16 cellular contexts compared by ENCODE assay signal in genomic region chr1:225940385-225941151, GRCh38. TPM values are rescaled to one million over a fixed set of nuclear protein-coding genes. Genes with fewer than 3 reads are reported as not detected.
DNase-seq lines count a peak whose midpoint lies in the region; ATAC-seq, FAIRE-seq and TF ChIP-seq lines count a peak whose summit lies in the region.
"Had no signal": no experiment of that assay in that cellular context is flagged by ENCODE, and none has a peak within 500 bp of the region (broad histone marks: within the 10 kb centered on the region; RNA-seq: fewer than 3 reads in every experiment).

No MANE protein-coding gene starts in this region.

- intact Hi-C loops in HepG2 (cut with micrococcal nuclease; ENCODE audit: unreplicated experiment) = no loop called here
- intact Hi-C loops in tibial artery (cut with DNase I; ENCODE audit: low total_unique reads) = no loop called here

- no peak for TF ChIP-seq POLR2A in HepG2 (IDR thresholded peaks at IDR 0.05; ENCODE audit: insufficient read depth in 1 of 2, low read depth in 2 of 2, low read length in 2 of 2)

- peaks cover 3 to 17% of the 10 kb centered on the region in 2 experiments; a peak in 3 of 5 replicates for H3K27me3 ChIP-seq in HepG2 (ENCODE audit: control insufficient read depth in 1 of 2, insufficient read depth in 2 of 2, low read length in 2 of 2)
- no peaks in the 10 kb centered on the region for H3K27me3 ChIP-seq in tibial artery
- H3K27me3 ChIP-seq: brain microvascular endothelial cell, MG63, SJSA1 had no signal

- H3K79me2 ChIP-seq in HepG2 (ENCODE audit: insufficient read depth, low read length) = no peaks in the 10 kb centered on the region

- H2AFZ ChIP-seq in HepG2 (ENCODE audit: low read length) = no peak overlapping the region

- TF ChIP-seq CTCF in HepG2 (CRISPR knock-in tag; IDR thresholded peaks at IDR 0.05) (no peak), tibial artery (IDR thresholded peaks at IDR 0.05) (no peak)

- H3K4me3 ChIP-seq in HepG2 (replicated peaks in 1 of 3; ENCODE audit: insufficient read depth in 1 of 3, low read depth in 2 of 3, low read length in 3 of 3) (peak overlapping the region in 1 of 3 experiments; percentile 61; a peak in 2 of 6 replicates), tibial artery (peak overlapping the region in 1 of 2 donors; percentile 19)
- H3K4me3 ChIP-seq: MG63, psoas muscle, SJSA1 had no signal

- TF ChIP-seq EP300 in HepG2 (IDR thresholded peaks at IDR 0.05; ENCODE audit: low read depth in 2 of 2, low read length in 2 of 2) (no peak), HepG2 (CRISPR knock-in tag; IDR thresholded peaks at IDR 0.05; ENCODE audit: borderline replicate concordance) (no peak)

- POLR2A ChIA-PET in HepG2 (lab: Yijun Ruan, JAX) = interaction anchor here (0.5 to 1.8 kb wide), 2 partner anchors 17 to 27 kb away, joined by 3 to 8 read pairs; partner anchors contain the start of gene PYCR2

- in situ Hi-C loops in HepG2 (cut with HindIII; ENCODE audit: extremely low pct_ligation_motif_present, low pct_unique_long_range_greater_than_20kb) = no loop called here

- no peak for TF ChIP-seq RAD21 in HepG2 (CRISPR knock-in tag; IDR thresholded peaks at IDR 0.05)

- CTCF ChIA-PET in HepG2 (lab: Yijun Ruan, JAX; ENCODE audit: low intra/inter-chr PET ratio, low total read pairs) = no interaction called here

- H3K27ac ChIP-seq in HepG2 (ENCODE audit: extremely low read length, insufficient read depth, low read length) = no peak overlapping the region
- peak overlapping the region; percentile 80 to 81 for H3K27ac ChIP-seq in tibial artery
- H3K27ac ChIP-seq: brain microvascular endothelial cell, foreskin keratinocyte, psoas muscle, SJSA1 had no signal

- H3K9me3 ChIP-seq in HepG2 (ENCODE audit: low read length) (no peaks in the 10 kb centered on the region), tibial artery (no peaks in the 10 kb centered on the region)
- H3K9me3 ChIP-seq: MG63, psoas muscle, SJSA1 had no signal

- H3K36me3 ChIP-seq in HepG2 (replicated peaks in 1 of 2; ENCODE audit: control insufficient read depth in 1 of 2, insufficient read depth in 2 of 2, low read length in 2 of 2) (no peaks in the 10 kb centered on the region), tibial artery (no peaks in the 10 kb centered on the region)
- H3K36me3 ChIP-seq: brain microvascular endothelial cell, MG63, SJSA1 had no signal

- H3K9ac ChIP-seq in HepG2 (ENCODE audit: insufficient read depth, low read depth, low read length) = peak overlapping the region; percentile 15; the same call in 1 of the 2 replicates

- peak; percentile 48 for DNase-seq in RPMI8226
- no peak for DNase-seq in HepG2 (ENCODE audit: low spot score)
- DNase-seq in tibial artery = no peak
- no peak for DNase-seq in COLO668 (lab: John Stamatoyannopoulos, UW; ENCODE audit: unreplicated experiment)
- no peak for DNase-seq in OCI-M1 (lab: John Stamatoyannopoulos, UW)
- DNase-seq: brain microvascular endothelial cell; DMS53; effector memory CD8-positive, alpha-beta T cell; foreskin keratinocyte; MG63; NCI-H2107; psoas muscle; stimulated activated CD4-positive, alpha-beta T cell treated with anti-CD3 and anti-CD28 coated beads, Interleukin-2, amount 100 ng/mL, for 24 hours had no signal

- no TSS peak for BruUV-seq in HepG2 (replicated peaks; lab: Mats Ljungman, UMichigan)

- H4K20me1 ChIP-seq in HepG2 (ENCODE audit: insufficient read depth, low read length) = no peaks in the 10 kb centered on the region

- WGBS in HepG2 (ENCODE audit: low lambda C conversion rate) = 6% methylated on average over 10 of the region's 25 CpGs

- FAIRE-seq in HepG2 (lab: Jason Lieb, UNC) = no peak

- ATAC-seq in HepG2 (peak; percentile 72), GM21390 (IDR thresholded peaks at IDR 0.05; ENCODE audit: unreplicated experiment) (no peak)
- ATAC-seq: effector memory CD8-positive, alpha-beta T cell had no signal

- H3K4me2 ChIP-seq in HepG2 (ENCODE audit: low read depth, low read length) = peak overlapping the region; percentile 70

- peaks cover 53% of the 10 kb centered on the region for H3K4me1 ChIP-seq in HepG2 (ENCODE audit: insufficient read depth, low read length)
- peaks cover 0 to 27% (median 19%) of the 10 kb centered on the region in 4 donors for H3K4me1 ChIP-seq in tibial artery
- H3K4me1 ChIP-seq: foreskin keratinocyte, SJSA1 had no signal

RNA-seq across cellular contexts. Expression of gene LEFTY2, which starts 0.5 kb away (rescaled TPM):
- 0.13 and 0.15 TPM in 2 replicates for total RNA-seq in HepG2 (2016; rRNA removed; fragmentation: Illumina TruSeq; extraction: Trizol)
- not detected in 2 replicates for total RNA-seq in HepG2 (2016; cell fraction: cytosol; rRNA removed; fragmentation: Illumina TruSeq; extraction: Trizol; ENCODE audit: low read depth)
- total RNA-seq in HepG2 (2016; cell fraction: insoluble cytoplasmic fraction; rRNA removed; fragmentation: Illumina TruSeq; extraction: Trizol) = 0.11 TPM in 1 of 2 replicates, not detected in the other
- total RNA-seq in HepG2 (2016; cell fraction: membrane; rRNA removed; fragmentation: Illumina TruSeq; extraction: Trizol) = not detected in 2 replicates
- 0.28 TPM in 1 of 2 replicates, not detected in the other for total RNA-seq in HepG2 (2016; cell fraction: nucleus; rRNA removed; fragmentation: Illumina TruSeq; extraction: Trizol)
- 0.33 and 0.42 TPM in 2 replicates for polyA plus RNA-seq in HepG2 (2011; rRNA removed)
- 0.42 and 0.65 TPM in 2 replicates for polyA plus RNA-seq in HepG2 (2011; cell fraction: cytosol; rRNA removed)
- polyA plus RNA-seq in HepG2 (2011; cell fraction: nucleus; rRNA removed) = 0.16 and 0.28 TPM in 2 replicates
- polyA plus RNA-seq in HepG2 (2012) = 0.29 and 0.47 TPM in 2 replicates
- polyA plus RNA-seq in HepG2 (2016; cell fraction: cytosol; fragmentation: Illumina TruSeq; extraction: Trizol; ENCODE audit: low read depth) = not detected in 2 replicates
- not detected in 2 replicates for polyA plus RNA-seq in HepG2 (2016; cell fraction: insoluble cytoplasmic fraction; fragmentation: Illumina TruSeq; extraction: Trizol; ENCODE audit: low read depth)
- polyA plus RNA-seq in HepG2 (2016; cell fraction: membrane; fragmentation: Illumina TruSeq; extraction: Trizol; ENCODE audit: low read depth) = 0.08 TPM in 1 of 2 replicates, not detected in the other
- polyA plus RNA-seq in HepG2 (2016; cell fraction: nucleus; fragmentation: Illumina TruSeq; extraction: Trizol; ENCODE audit: insufficient read depth, low read depth) = not detected in 2 replicates
- polyA minus RNA-seq in HepG2 (2011; rRNA and poly(A)+ RNA removed; ENCODE audit: low replicate concordance) = 0.28 TPM in 1 of 2 replicates, not detected in the other
- not detected in 2 replicates for polyA minus RNA-seq in HepG2 (2011; cell fraction: cytosol; rRNA and poly(A)+ RNA removed)
- polyA minus RNA-seq in HepG2 (2011; cell fraction: nucleus; rRNA and poly(A)+ RNA removed) = not detected in 2 replicates
- total RNA-seq: B cell, foreskin keratinocyte, SJSA1 had no signal
- polyA plus RNA-seq: foreskin keratinocyte had no signal

RNA-seq across cellular contexts. Expression of gene PYCR2, which starts 16.5 kb away (rescaled TPM):
- total RNA-seq in HepG2 (2016; rRNA removed; fragmentation: Illumina TruSeq; extraction: Trizol) = 47.8 and 49.5 TPM in 2 replicates
- total RNA-seq in HepG2 (2016; cell fraction: cytosol; rRNA removed; fragmentation: Illumina TruSeq; extraction: Trizol; ENCODE audit: low read depth) = 8.2 and 9.6 TPM in 2 replicates
- total RNA-seq in HepG2 (2016; cell fraction: insoluble cytoplasmic fraction; rRNA removed; fragmentation: Illumina TruSeq; extraction: Trizol) = 45.9 and 51.2 TPM in 2 replicates
- 16.1 and 17.9 TPM in 2 replicates for total RNA-seq in HepG2 (2016; cell fraction: membrane; rRNA removed; fragmentation: Illumina TruSeq; extraction: Trizol)
- total RNA-seq in HepG2 (2016; cell fraction: nucleus; rRNA removed; fragmentation: Illumina TruSeq; extraction: Trizol) = 31.1 and 42.8 TPM in 2 replicates
- polyA plus RNA-seq in HepG2 (2011; rRNA removed) = 47.2 and 54.2 TPM in 2 replicates
- polyA plus RNA-seq in HepG2 (2011; cell fraction: cytosol; rRNA removed) = 25.8 and 40.7 TPM in 2 replicates
- polyA plus RNA-seq in HepG2 (2011; cell fraction: nucleus; rRNA removed) = 98.0 and 106 TPM in 2 replicates
- 29.7 and 35.8 TPM in 2 replicates for polyA plus RNA-seq in HepG2 (2012)
- polyA plus RNA-seq in HepG2 (2016; cell fraction: cytosol; fragmentation: Illumina TruSeq; extraction: Trizol; ENCODE audit: low read depth) = 3.9 and 4.7 TPM in 2 replicates
- polyA plus RNA-seq in HepG2 (2016; cell fraction: insoluble cytoplasmic fraction; fragmentation: Illumina TruSeq; extraction: Trizol; ENCODE audit: low read depth) = 51.7 and 55.3 TPM in 2 replicates
- 8.9 and 9.2 TPM in 2 replicates for polyA plus RNA-seq in HepG2 (2016; cell fraction: membrane; fragmentation: Illumina TruSeq; extraction: Trizol; ENCODE audit: low read depth)
- 87.0 and 102 TPM in 2 replicates for polyA plus RNA-seq in HepG2 (2016; cell fraction: nucleus; fragmentation: Illumina TruSeq; extraction: Trizol; ENCODE audit: insufficient read depth, low read depth)
- 56.1 and 62.6 TPM in 2 replicates for polyA minus RNA-seq in HepG2 (2011; rRNA and poly(A)+ RNA removed; ENCODE audit: low replicate concordance)
- polyA minus RNA-seq in HepG2 (2011; cell fraction: cytosol; rRNA and poly(A)+ RNA removed) = 13.5 and 15.9 TPM in 2 replicates
- polyA minus RNA-seq in HepG2 (2011; cell fraction: nucleus; rRNA and poly(A)+ RNA removed) = 14.4 and 15.9 TPM in 2 replicates

RNA-seq across cellular contexts. Expression of gene LEFTY1, which starts 51.6 kb away (rescaled TPM):
- total RNA-seq in HepG2 (2016; rRNA removed; fragmentation: Illumina TruSeq; extraction: Trizol) = 0.29 TPM in 1 of 2 replicates, not detected in the other
- total RNA-seq in HepG2 (2016; cell fraction: cytosol; rRNA removed; fragmentation: Illumina TruSeq; extraction: Trizol; ENCODE audit: low read depth) = 0.20 TPM in 1 of 2 replicates, not detected in the other
- total RNA-seq in HepG2 (2016; cell fraction: insoluble cytoplasmic fraction; rRNA removed; fragmentation: Illumina TruSeq; extraction: Trizol) = 0.18 and 0.50 TPM in 2 replicates
- 0.09 TPM in 1 of 2 replicates, not detected in the other for total RNA-seq in HepG2 (2016; cell fraction: membrane; rRNA removed; fragmentation: Illumina TruSeq; extraction: Trizol)
- 0.22 and 0.38 TPM in 2 replicates for total RNA-seq in HepG2 (2016; cell fraction: nucleus; rRNA removed; fragmentation: Illumina TruSeq; extraction: Trizol)
- polyA plus RNA-seq in HepG2 (2011; rRNA removed) = 0.79 and 1.8 TPM in 2 replicates
- 1.6 and 1.9 TPM in 2 replicates for polyA plus RNA-seq in HepG2 (2011; cell fraction: cytosol; rRNA removed)
- polyA plus RNA-seq in HepG2 (2011; cell fraction: nucleus; rRNA removed) = 0.68 and 0.78 TPM in 2 replicates
- 0.32 and 0.55 TPM in 2 replicates for polyA plus RNA-seq in HepG2 (2012)
- not detected in 2 replicates for polyA plus RNA-seq in HepG2 (2016; cell fraction: cytosol; fragmentation: Illumina TruSeq; extraction: Trizol; ENCODE audit: low read depth)
- polyA plus RNA-seq in HepG2 (2016; cell fraction: insoluble cytoplasmic fraction; fragmentation: Illumina TruSeq; extraction: Trizol; ENCODE audit: low read depth) = 0.14 TPM in 1 of 2 replicates, not detected in the other
- polyA plus RNA-seq in HepG2 (2016; cell fraction: membrane; fragmentation: Illumina TruSeq; extraction: Trizol; ENCODE audit: low read depth) = 0.11 TPM in 1 of 2 replicates, not detected in the other
- polyA plus RNA-seq in HepG2 (2016; cell fraction: nucleus; fragmentation: Illumina TruSeq; extraction: Trizol; ENCODE audit: insufficient read depth, low read depth) = 0.28 and 0.51 TPM in 2 replicates
- polyA minus RNA-seq in HepG2 (2011; rRNA and poly(A)+ RNA removed; ENCODE audit: low replicate concordance) = 0.12 TPM in 1 of 2 replicates, not detected in the other
- polyA minus RNA-seq in HepG2 (2011; cell fraction: cytosol; rRNA and poly(A)+ RNA removed) = 0.49 and 0.53 TPM in 2 replicates
- polyA minus RNA-seq in HepG2 (2011; cell fraction: nucleus; rRNA and poly(A)+ RNA removed) = 0.52 and 0.99 TPM in 2 replicates
- total RNA-seq: B cell, foreskin keratinocyte, SJSA1 had no signal
- polyA plus RNA-seq: foreskin keratinocyte had no signal

RNA-seq across cellular contexts. Expression of gene TMEM63A, which starts 58.4 kb away (rescaled TPM):
- total RNA-seq in HepG2 (2016; rRNA removed; fragmentation: Illumina TruSeq; extraction: Trizol) = 6.8 and 23.9 TPM in 2 replicates
- 8.4 and 11.8 TPM in 2 replicates for total RNA-seq in HepG2 (2016; cell fraction: cytosol; rRNA removed; fragmentation: Illumina TruSeq; extraction: Trizol; ENCODE audit: low read depth)
- 6.3 and 23.7 TPM in 2 replicates for total RNA-seq in HepG2 (2016; cell fraction: insoluble cytoplasmic fraction; rRNA removed; fragmentation: Illumina TruSeq; extraction: Trizol)
- total RNA-seq in HepG2 (2016; cell fraction: membrane; rRNA removed; fragmentation: Illumina TruSeq; extraction: Trizol) = 9.0 and 9.3 TPM in 2 replicates
- total RNA-seq in HepG2 (2016; cell fraction: nucleus; rRNA removed; fragmentation: Illumina TruSeq; extraction: Trizol) = 45.2 and 52.0 TPM in 2 replicates
- polyA plus RNA-seq in HepG2 (2011; rRNA removed) = 53.3 and 68.4 TPM in 2 replicates
- polyA plus RNA-seq in HepG2 (2011; cell fraction: cytosol; rRNA removed) = 12.0 and 12.6 TPM in 2 replicates
- polyA plus RNA-seq in HepG2 (2011; cell fraction: nucleus; rRNA removed) = 382 and 397 TPM in 2 replicates
- 27.8 and 32.4 TPM in 2 replicates for polyA plus RNA-seq in HepG2 (2012)
- 1.2 and 1.4 TPM in 2 replicates for polyA plus RNA-seq in HepG2 (2016; cell fraction: cytosol; fragmentation: Illumina TruSeq; extraction: Trizol; ENCODE audit: low read depth)
- polyA plus RNA-seq in HepG2 (2016; cell fraction: insoluble cytoplasmic fraction; fragmentation: Illumina TruSeq; extraction: Trizol; ENCODE audit: low read depth) = 5.6 and 6.1 TPM in 2 replicates
- polyA plus RNA-seq in HepG2 (2016; cell fraction: membrane; fragmentation: Illumina TruSeq; extraction: Trizol; ENCODE audit: low read depth) = 2.8 and 3.1 TPM in 2 replicates
- polyA plus RNA-seq in HepG2 (2016; cell fraction: nucleus; fragmentation: Illumina TruSeq; extraction: Trizol; ENCODE audit: insufficient read depth, low read depth) = 77.1 and 87.3 TPM in 2 replicates
- 69.8 and 79.8 TPM in 2 replicates for polyA minus RNA-seq in HepG2 (2011; rRNA and poly(A)+ RNA removed; ENCODE audit: low replicate concordance)
- polyA minus RNA-seq in HepG2 (2011; cell fraction: cytosol; rRNA and poly(A)+ RNA removed) = 11.9 and 15.7 TPM in 2 replicates
- 124 and 138 TPM in 2 replicates for polyA minus RNA-seq in HepG2 (2011; cell fraction: nucleus; rRNA and poly(A)+ RNA removed)

RNA-seq across cellular contexts. Expression of gene SDE2, which starts 58.6 kb away (rescaled TPM):
- 19.6 and 24.7 TPM in 2 replicates for total RNA-seq in HepG2 (2016; rRNA removed; fragmentation: Illumina TruSeq; extraction: Trizol)
- total RNA-seq in HepG2 (2016; cell fraction: cytosol; rRNA removed; fragmentation: Illumina TruSeq; extraction: Trizol; ENCODE audit: low read depth) = 2.0 and 2.4 TPM in 2 replicates
- 19.8 and 25.8 TPM in 2 replicates for total RNA-seq in HepG2 (2016; cell fraction: insoluble cytoplasmic fraction; rRNA removed; fragmentation: Illumina TruSeq; extraction: Trizol)
- 5.6 and 6.8 TPM in 2 replicates for total RNA-seq in HepG2 (2016; cell fraction: membrane; rRNA removed; fragmentation: Illumina TruSeq; extraction: Trizol)
- 11.3 and 13.2 TPM in 2 replicates for total RNA-seq in HepG2 (2016; cell fraction: nucleus; rRNA removed; fragmentation: Illumina TruSeq; extraction: Trizol)
- 9.3 and 10.8 TPM in 2 replicates for polyA plus RNA-seq in HepG2 (2011; rRNA removed)
- 6.6 and 10.2 TPM in 2 replicates for polyA plus RNA-seq in HepG2 (2011; cell fraction: cytosol; rRNA removed)
- 4.4 and 5.5 TPM in 2 replicates for polyA plus RNA-seq in HepG2 (2011; cell fraction: nucleus; rRNA removed)
- polyA plus RNA-seq in HepG2 (2012) = 5.1 and 6.9 TPM in 2 replicates
- 0.27 and 0.31 TPM in 2 replicates for polyA plus RNA-seq in HepG2 (2016; cell fraction: cytosol; fragmentation: Illumina TruSeq; extraction: Trizol; ENCODE audit: low read depth)
- 19.9 and 21.1 TPM in 2 replicates for polyA plus RNA-seq in HepG2 (2016; cell fraction: insoluble cytoplasmic fraction; fragmentation: Illumina TruSeq; extraction: Trizol; ENCODE audit: low read depth)
- 1.2 and 1.5 TPM in 2 replicates for polyA plus RNA-seq in HepG2 (2016; cell fraction: membrane; fragmentation: Illumina TruSeq; extraction: Trizol; ENCODE audit: low read depth)
- polyA plus RNA-seq in HepG2 (2016; cell fraction: nucleus; fragmentation: Illumina TruSeq; extraction: Trizol; ENCODE audit: insufficient read depth, low read depth) = 13.3 and 14.1 TPM in 2 replicates
- polyA minus RNA-seq in HepG2 (2011; rRNA and poly(A)+ RNA removed; ENCODE audit: low replicate concordance) = 6.0 and 7.8 TPM in 2 replicates
- polyA minus RNA-seq in HepG2 (2011; cell fraction: cytosol; rRNA and poly(A)+ RNA removed) = 12.2 and 13.0 TPM in 2 replicates
- polyA minus RNA-seq in HepG2 (2011; cell fraction: nucleus; rRNA and poly(A)+ RNA removed) = 14.9 and 16.3 TPM in 2 replicates
